ENCODE assay signal across 8 cellular contexts in genomic region chr17:17837380-17837821, GRCh38.
DNase-seq lines count a peak whose midpoint lies in the region; ATAC-seq and FAIRE-seq lines count a peak whose summit lies in the region.

No MANE protein-coding gene starts in this region.

- no peaks in the 10 kb centered on the region for H3K9me3 Mint-ChIP-seq in dendritic cell treated with granulocyte-macrophage colony-stimulating factor and Interleukin-4, amounts not matched to agents 40 ng/mL and 50 ng/mL, for 4 days

- FAIRE-seq in G401.6 (lab: Jason Lieb, UNC): peak; percentile 31

- DNase-seq in NT2/D1 (ENCODE audit: low read depth, low spot score) (no peak), NCI-H187 (lab: John Stamatoyannopoulos, UW) (no peak)

- peak overlapping the region; percentile 97 for H3K4me3 ChIP-seq in NT2/D1 (ENCODE audit: insufficient read length, low read depth)
- peak overlapping the region; percentile 39 for H3K4me3 ChIP-seq in mucosa of stomach (ENCODE audit: low read length)

- intact Hi-C loops in dendritic cell treated with granulocyte-macrophage colony-stimulating factor and Interleukin-4, amounts not matched to agents 40 ng/mL and 50 ng/mL, for 4 days (cut with micrococcal nuclease): no loop called here

- peaks cover 7% of the 10 kb centered on the region for H3K36me3 ChIP-seq in NT2/D1 (ENCODE audit: insufficient read depth, insufficient read length, low read length)
- no peaks in the 10 kb centered on the region for H3K36me3 ChIP-seq in mucosa of stomach (ENCODE audit: control insufficient read depth, insufficient read depth, low read length)

- no peaks in the 10 kb centered on the region for H3K27me3 ChIP-seq in NT2/D1 (ENCODE audit: insufficient read depth, insufficient read length)
- no peaks in the 10 kb centered on the region for H3K27me3 ChIP-seq in mucosa of stomach (ENCODE audit: control insufficient read depth, insufficient read depth, low read length)

- H3K4me1 Mint-ChIP-seq in dendritic cell treated with granulocyte-macrophage colony-stimulating factor and Interleukin-4, amounts not matched to agents 40 ng/mL and 50 ng/mL, for 4 days (ENCODE audit: low read depth): peaks cover 78% of the 10 kb centered on the region

- H3K4me1 ChIP-seq in NT2/D1 (ENCODE audit: insufficient read depth, insufficient read length) (peaks cover 13% of the 10 kb centered on the region), mucosa of stomach (ENCODE audit: control insufficient read depth, insufficient read depth, low read length) (peaks cover 61% of the 10 kb centered on the region)

- H3K4me3 Mint-ChIP-seq in dendritic cell treated with granulocyte-macrophage colony-stimulating factor and Interleukin-4, amounts not matched to agents 40 ng/mL and 50 ng/mL, for 4 days: peak overlapping the region; percentile 93

- peaks cover 40% of the 10 kb centered on the region for H3K36me3 Mint-ChIP-seq in dendritic cell treated with granulocyte-macrophage colony-stimulating factor and Interleukin-4, amounts not matched to agents 40 ng/mL and 50 ng/mL, for 4 days (ENCODE audit: low read depth)

- H3K9me3 ChIP-seq in NT2/D1 (ENCODE audit: insufficient read depth, low read length) (no peaks in the 10 kb centered on the region), mucosa of stomach (ENCODE audit: control insufficient read depth, low read length) (no peaks in the 10 kb centered on the region)

- H3K9ac ChIP-seq in NT2/D1 (ENCODE audit: insufficient read length, low read depth) (peak overlapping the region; percentile 100), mucosa of stomach (ENCODE audit: low read length) (peak overlapping the region; percentile 92)

- no peak for ATAC-seq in GM19452 (IDR thresholded peaks at IDR 0.05; ENCODE audit: unreplicated experiment)
- ATAC-seq in GM18511 (IDR thresholded peaks at IDR 0.05; ENCODE audit: unreplicated experiment): no peak
- ATAC-seq in HG03108 (IDR thresholded peaks at IDR 0.05; ENCODE audit: unreplicated experiment): no peak

- H3K27me3 Mint-ChIP-seq in dendritic cell treated with granulocyte-macrophage colony-stimulating factor and Interleukin-4, amounts not matched to agents 40 ng/mL and 50 ng/mL, for 4 days: no peaks in the 10 kb centered on the region

- peak overlapping the region; percentile 97 for H3K27ac Mint-ChIP-seq in dendritic cell treated with granulocyte-macrophage colony-stimulating factor and Interleukin-4, amounts not matched to agents 40 ng/mL and 50 ng/mL, for 4 days
